Comparison of ENCODE assay signal across 8 cellular contexts in genomic region chr14:24411468-24412454, GRCh38. TPM values are rescaled to one million over a fixed set of nuclear protein-coding genes. Genes with fewer than 3 reads are reported as not detected.
DNase-seq lines count a peak whose midpoint lies in the region; ATAC-seq and TF ChIP-seq lines count a peak whose summit lies in the region.

No MANE protein-coding gene starts in this region.

- no peak for TF ChIP-seq EP300 in upper lobe of left lung (IDR thresholded peaks at IDR 0.05)

- H3K9me3 ChIP-seq in upper lobe of left lung: no peaks in the 10 kb centered on the region

- DNase-seq in SKM-1 treated with dmso at 0.1 percent for 144 hours (lab: John Stamatoyannopoulos, UW; ENCODE audit: unreplicated experiment): peak; percentile 9
- no peak for DNase-seq in SKM-1 (lab: John Stamatoyannopoulos, UW; ENCODE audit: unreplicated experiment)
- peak; percentile 40 for DNase-seq in H4 (ENCODE audit: low spot score)
- DNase-seq in NCI-H524 (lab: John Stamatoyannopoulos, UW): peak; percentile 42 to 77
- DNase-seq in astrocyte of the spinal cord (ENCODE audit: low read depth, low spot score): peak; percentile 54
- DNase-seq in kidney tubule cell (ENCODE audit: low spot score): peak; percentile 51
- DNase-seq in upper lobe of left lung: peak in 1 of 2 donors; percentile 49
- no peak for DNase-seq in GOT3 (lab: John Stamatoyannopoulos, UW)

- H3K4me1 ChIP-seq in upper lobe of left lung: no peaks in the 10 kb centered on the region

- H3K27me3 ChIP-seq in upper lobe of left lung: no peaks in the 10 kb centered on the region

- TF ChIP-seq CTCF in astrocyte of the spinal cord (IDR thresholded peaks at IDR 0.05; ENCODE audit: low read depth, low read length): peak; percentile 82
- TF ChIP-seq CTCF in upper lobe of left lung (IDR thresholded peaks at IDR 0.05): peak; percentile 61 to 77 (median 66)

- TF ChIP-seq POLR2A in upper lobe of left lung (IDR thresholded peaks at IDR 0.05): no peak

- 60 to 67% methylated on average over 9 to 15 of the region's 15 CpGs for WGBS in upper lobe of left lung, 2 donors

- peaks cover 0 to 69% (median 25%) of the 10 kb centered on the region in 4 donors for H3K36me3 ChIP-seq in upper lobe of left lung

- ATAC-seq in upper lobe of left lung (ENCODE audit: low FRiP score in 2 of 2): peak in 1 of 2 donors; percentile 74

- H3K4me3 ChIP-seq in astrocyte of the spinal cord (ENCODE audit: low read depth, low read length): no peak overlapping the region
- no peak overlapping the region for H3K4me3 ChIP-seq in upper lobe of left lung

- in situ Hi-C loops in astrocyte of the spinal cord (cut with HindIII; ENCODE audit: low sequenced_read_pairs): no loop called here

- H3K27ac ChIP-seq in upper lobe of left lung: no peak overlapping the region

RNA-seq across cellular contexts. Expression of gene NYNRIN, which starts 13.0 kb away (rescaled TPM):
- total RNA-seq in H4 (2014; rRNA removed; shearing (Covaris generic)): 0.14 and 0.21 TPM in 2 replicates
- 10 to 100 TPM in 5 of 6 donors, 1 to 10 TPM in 1; 5.5 to 18.7 (median 14.4) TPM for total RNA-seq in upper lobe of left lung

RNA-seq across cellular contexts. Expression of gene CBLN3, which starts 17.7 kb away (rescaled TPM):
- total RNA-seq in H4 (2014; rRNA removed; shearing (Covaris generic)): 0.08 and 0.29 TPM in 2 replicates
- 1 to 10 TPM; 1.1 to 4.2 (median 3.1) TPM for total RNA-seq in upper lobe of left lung

RNA-seq across cellular contexts. Expression of gene KHNYN, which starts 18.0 kb away (rescaled TPM):
- 12.8 and 15.0 TPM in 2 replicates for total RNA-seq in H4 (2014; rRNA removed; shearing (Covaris generic))
- total RNA-seq in upper lobe of left lung: 100 to 1,000 TPM in 1 of 6 donors, 10 to 100 TPM in 5; 43.9 to 136 (median 66.4) TPM

RNA-seq across cellular contexts. Expression of gene SDR39U1, which starts 30.8 kb away (rescaled TPM):
- total RNA-seq in H4 (2014; rRNA removed; shearing (Covaris generic)): 8.6 and 11.3 TPM in 2 replicates
- 10 to 100 TPM; 34.9 to 88.0 (median 52.6) TPM for total RNA-seq in upper lobe of left lung

RNA-seq across cellular contexts. Expression of gene NFATC4, which starts 43.8 kb away (rescaled TPM):
- total RNA-seq in H4 (2014; rRNA removed; shearing (Covaris generic)): 7.1 and 9.5 TPM in 2 replicates
- total RNA-seq in upper lobe of left lung: 10 to 100 TPM in 5 of 6 donors, 1 to 10 TPM in 1; 8.5 to 98.5 (median 42.1) TPM

Comparison
In these comparisons a context has a peak if more than half of its experiments do, and no peak if none do; other contexts are left out.
1. DNase-seq: peak in SKM-1 treated with dmso at 0.1 percent for 144 hours (single experiment), H4 (single experiment), NCI-H524 (2 of 2), astrocyte of the spinal cord (single experiment) and kidney tubule cell (single experiment); none in SKM-1 (single experiment) and GOT3 (single experiment).